Comparison of ENCODE assay signal across 22 cellular contexts in the genomic region with DNA sequence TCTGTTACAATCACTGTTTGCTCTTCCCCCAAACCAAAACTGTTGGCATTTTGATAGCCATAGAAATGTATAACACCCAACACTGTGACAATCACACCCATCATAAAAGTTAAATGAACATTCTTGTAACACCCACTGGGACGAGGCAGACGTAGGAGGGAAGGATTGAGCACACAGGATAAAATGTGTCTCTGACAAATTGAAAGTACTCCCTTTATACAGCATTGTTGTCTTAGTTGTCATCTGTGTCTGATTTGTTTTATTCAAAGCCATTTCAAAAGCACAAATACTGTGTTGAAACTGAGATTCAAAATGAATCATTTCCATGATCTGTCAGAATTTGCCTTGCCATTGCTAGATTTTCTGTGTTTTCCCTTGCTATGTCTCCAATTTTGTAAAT.
DNase-seq lines count a peak whose midpoint lies in the region; ATAC-seq, FAIRE-seq and TF ChIP-seq lines count a peak whose summit lies in the region.
"Had no signal": no experiment of that assay in that cellular context is flagged by ENCODE, and none has a peak within 500 bp of the region (broad histone marks: within the 10 kb centered on the region; RNA-seq: fewer than 3 reads in every experiment).

No MANE protein-coding gene starts in this region.

- no peak for TF ChIP-seq RAD21 in K562 (CRISPR knock-in tag; conservative IDR thresholded peaks at IDR 0.05 in 1 of 2, IDR thresholded peaks at IDR 0.05 in 1 of 2)

- H3K4me2 ChIP-seq in K562 (ENCODE audit: insufficient read depth, low read length): no peak overlapping the region
- H3K4me2 ChIP-seq: GM23338 had no signal

- H3K36me3 ChIP-seq in K562 (ENCODE audit: control insufficient read depth, insufficient read depth, low read length) (no peaks in the 10 kb centered on the region; the same call in 2 of the 3 replicates), subcutaneous abdominal adipose tissue (ENCODE audit: control insufficient read depth in 5 of 5, insufficient read depth in 5 of 5, low read length in 5 of 5) (no peaks in the 10 kb centered on the region)
- H3K36me3 ChIP-seq: BE2C had no signal

- H3K27me3 ChIP-seq in K562 (ENCODE audit: control insufficient read depth in 2 of 2, insufficient read depth in 2 of 2, low read length in 2 of 2) (no peaks in the 10 kb centered on the region), subcutaneous abdominal adipose tissue (ENCODE audit: control insufficient read depth in 5 of 5, insufficient read depth in 4 of 5, low read length in 5 of 5) (no peaks in the 10 kb centered on the region)
- H3K27me3 ChIP-seq: BE2C had no signal

- 36% methylated on average over 2 of the region's 2 CpGs for WGBS in K562 (ENCODE audit: insufficient coverage, low coverage, missing lambda C conversion rate)

- POLR2A ChIA-PET in K562 (lab: Yijun Ruan, JAX): interaction anchor here (1.3 to 2.0 kb wide), 2 partner anchors 13 to 50 kb away, joined by 5 read pairs; no protein-coding TSS in a partner anchor

- TF ChIP-seq CTCF in K562 (IDR thresholded peaks at IDR 0.05 in 2 of 3, conservative IDR thresholded peaks at IDR 0.05 in 1 of 3; ENCODE audit: insufficient read depth in 2 of 3, low read depth in 1 of 3, low read length in 3 of 3): no peak

- CTCF ChIA-PET in K562 (lab: Yijun Ruan, JAX; ENCODE audit: low intra/inter-chr PET ratio): no interaction called here

- no peaks in the 10 kb centered on the region for H4K20me1 ChIP-seq in K562 (replicated peaks; ENCODE audit: control insufficient read depth, insufficient read depth, low read length)

- no TSS peak for BruUV-seq in K562 (replicated peaks; lab: Mats Ljungman, UMichigan)

- H3K4me3 Mint-ChIP-seq in activated T-cell treated with anti-CD3 and anti-CD28 coated beads, Interleukin-2, amount 50 U/mL, for 72 hours: peak overlapping the region; percentile 27 to 63
- H3K4me3 Mint-ChIP-seq: CD8-positive, alpha-beta T cell; GM23338 had no signal

- in situ Hi-C loops in K562 (cut with MboI): no loop called here

- no peak for TF ChIP-seq EP300 in K562 (IDR thresholded peaks at IDR 0.05; ENCODE audit: low read length)

- H3K79me2 ChIP-seq in K562 (ENCODE audit: control insufficient read depth, insufficient read depth, low read length): no peaks in the 10 kb centered on the region; the same call in 2 of the 3 replicates

- peaks cover 9% of the 10 kb centered on the region for H3K4me1 Mint-ChIP-seq in activated T-cell treated with anti-CD3 and anti-CD28 coated beads, Interleukin-2, amount 50 U/mL, for 72 hours (ENCODE audit: low read depth)

- peaks cover 0 to 6% of the 10 kb centered on the region in 2 experiments; a peak in 2 of 5 replicates for H3K4me1 ChIP-seq in K562 (replicated peaks in 1 of 2; ENCODE audit: control insufficient read depth in 2 of 2, insufficient read depth in 2 of 2, low read length in 2 of 2)
- no peaks in the 10 kb centered on the region for H3K4me1 ChIP-seq in subcutaneous abdominal adipose tissue (ENCODE audit: control insufficient read depth in 5 of 5, insufficient read depth in 5 of 5, low read length in 5 of 5)
- H3K4me1 ChIP-seq: BE2C had no signal

- H3K27ac ChIP-seq in K562 (ENCODE audit: extremely low read depth, low read depth, low read length) (no peak overlapping the region), subcutaneous abdominal adipose tissue (ENCODE audit: low read depth, low read length) (no peak overlapping the region)

- H3K4me3 ChIP-seq in K562 (no peak overlapping the region), subcutaneous abdominal adipose tissue (ENCODE audit: low read depth in 1 of 5, low read length in 5 of 5) (peak overlapping the region in 3 of 5 donors; percentile 11 to 38 (median 21))
- H3K4me3 ChIP-seq: GM23338 had no signal

- H3K27ac Mint-ChIP-seq in activated T-cell treated with anti-CD3 and anti-CD28 coated beads, Interleukin-2, amount 50 U/mL, for 72 hours: peak overlapping the region; percentile 25
- H3K27ac Mint-ChIP-seq: CD8-positive, alpha-beta T cell had no signal

- H3K9me3 ChIP-seq in K562 (replicated peaks; ENCODE audit: control insufficient read depth, insufficient read depth, low read depth, low read length) (no peaks in the 10 kb centered on the region), subcutaneous abdominal adipose tissue (ENCODE audit: control insufficient read depth in 5 of 5, low read length in 5 of 5) (no peaks in the 10 kb centered on the region)
- H3K9me3 ChIP-seq: BE2C had no signal

- no peaks in the 10 kb centered on the region for H3K27me3 Mint-ChIP-seq in activated T-cell treated with anti-CD3 and anti-CD28 coated beads, Interleukin-2, amount 50 U/mL, for 72 hours (ENCODE audit: low read depth)

- no peak for FAIRE-seq in K562 (lab: Jason Lieb, UNC)
- FAIRE-seq: A204.1, D721Med, G401.6, GM12892, GM19239 had no signal

- DNase-seq in activated T-cell treated with anti-CD3 and anti-CD28 coated beads, Interleukin-2, amount 50 U/mL, for 72 hours: no peak
- DNase-seq in activated T-cell treated with anti-CD3 and anti-CD28 coated beads for 4 hours: no peak
- DNase-seq in K562 (ENCODE audit: extremely low read depth in 1 of 4, low spot score in 3 of 4): no peak
- peak; percentile 11 for DNase-seq in fibroblast of peridontal ligament (ENCODE audit: extremely low read depth)
- DNase-seq: BE2C; CD8-positive, alpha-beta T cell; DMS79 treated with DMSO at 0.1 percent for 48 hours; MM.1S; NCI-H1105 treated with DMSO at 0.1 percent for 48 hours; NCI-H187; NCI-H69; PC-3 had no signal

- no peaks in the 10 kb centered on the region for H3K9me1 ChIP-seq in K562 (ENCODE audit: control insufficient read depth, insufficient read depth, low read length)

- H3K36me3 Mint-ChIP-seq in activated T-cell treated with anti-CD3 and anti-CD28 coated beads, Interleukin-2, amount 50 U/mL, for 72 hours (ENCODE audit: insufficient read depth in 2 of 2): peaks cover 0 to 1% of the 10 kb centered on the region in 2 donors
- H3K36me3 Mint-ChIP-seq: CD8-positive, alpha-beta T cell had no signal

- no peak overlapping the region for H3K9ac ChIP-seq in K562 (ENCODE audit: insufficient read depth in 1 of 2, low read depth in 2 of 2, low read length in 2 of 2)
- no peak overlapping the region for H3K9ac ChIP-seq in subcutaneous abdominal adipose tissue (ENCODE audit: low read length in 5 of 5)

- peak overlapping the region; percentile 66 for H2AFZ ChIP-seq in K562 (ENCODE audit: low read depth, low read length)
- H2AFZ ChIP-seq: GM23338 had no signal

- TF ChIP-seq POLR2A in K562 (conservative IDR thresholded peaks at IDR 0.05): no peak

- peak; percentile 64 to 94 for ATAC-seq in activated T-cell treated with anti-CD3 and anti-CD28 coated beads, Interleukin-2, amount 50 U/mL, for 72 hours (replicated peaks in 1 of 2)
- ATAC-seq in K562: no peak
- ATAC-seq in HG03521 (IDR thresholded peaks at IDR 0.05; ENCODE audit: unreplicated experiment): no peak
- ATAC-seq in GM19467 (IDR thresholded peaks at IDR 0.05; ENCODE audit: unreplicated experiment): no peak
- ATAC-seq in HG03342 (IDR thresholded peaks at IDR 0.05; ENCODE audit: unreplicated experiment): no peak
- ATAC-seq: CD8-positive, alpha-beta T cell; GM23338; PC-3 had no signal

- intact Hi-C loops in K562 (cut with micrococcal nuclease): no loop called here

- H3K9me3 Mint-ChIP-seq in activated T-cell treated with anti-CD3 and anti-CD28 coated beads, Interleukin-2, amount 50 U/mL, for 72 hours: peaks cover 0 to 1% of the 10 kb centered on the region in 2 donors
- H3K9me3 Mint-ChIP-seq: CD8-positive, alpha-beta T cell; GM23338 had no signal

TF ChIP-seq in K562, 482 proteins besides CTCF, POLR2A, EP300 and RAD21:
- TF ChIP-seq ZNF197 (CRISPR knock-in tag; IDR thresholded peaks at IDR 0.05; ENCODE audit: low read depth) (no peak), ZNF263 (CRISPR knock-in tag; IDR thresholded peaks at IDR 0.05; ENCODE audit: borderline replicate concordance) (no peak), NFRKB (IDR thresholded peaks at IDR 0.05; ENCODE audit: low read depth) (no peak), GTF2E2 (tag; IDR thresholded peaks at IDR 0.05) (no peak), ZFX (CRISPR knock-in tag; IDR thresholded peaks at IDR 0.05) (no peak), SMARCA5 (IDR thresholded peaks at IDR 0.05) (no peak), SIN3A (IDR thresholded peaks at IDR 0.05; ENCODE audit: borderline replicate concordance in 2 of 2, control insufficient read depth in 1 of 2, low read depth in 2 of 2, low read length in 2 of 2) (no peak), ZC3H11A (IDR thresholded peaks at IDR 0.05; ENCODE audit: low read depth, low read length) (no peak), NEUROD1 (IDR thresholded peaks at IDR 0.05; ENCODE audit: borderline replicate concordance, low read depth, low read length, partially characterized antibody) (no peak), HNRNPUL1 (IDR thresholded peaks at IDR 0.05; ENCODE audit: low read length) (no peak), ASH1L (IDR thresholded peaks at IDR 0.05; ENCODE audit: borderline replicate concordance, low read depth, partially characterized antibody) (no peak), RBBP5 (IDR thresholded peaks at IDR 0.05; ENCODE audit: borderline replicate concordance, insufficient read depth, low read length, poor library complexity, severe bottlenecking) (no peak), IRF2 (CRISPR knock-in tag; IDR thresholded peaks at IDR 0.05) (no peak), POU5F1 (IDR thresholded peaks at IDR 0.05; ENCODE audit: borderline replicate concordance, low read depth, low read length, partially characterized antibody) (no peak)
- TF ChIP-seq, protein P1, sequence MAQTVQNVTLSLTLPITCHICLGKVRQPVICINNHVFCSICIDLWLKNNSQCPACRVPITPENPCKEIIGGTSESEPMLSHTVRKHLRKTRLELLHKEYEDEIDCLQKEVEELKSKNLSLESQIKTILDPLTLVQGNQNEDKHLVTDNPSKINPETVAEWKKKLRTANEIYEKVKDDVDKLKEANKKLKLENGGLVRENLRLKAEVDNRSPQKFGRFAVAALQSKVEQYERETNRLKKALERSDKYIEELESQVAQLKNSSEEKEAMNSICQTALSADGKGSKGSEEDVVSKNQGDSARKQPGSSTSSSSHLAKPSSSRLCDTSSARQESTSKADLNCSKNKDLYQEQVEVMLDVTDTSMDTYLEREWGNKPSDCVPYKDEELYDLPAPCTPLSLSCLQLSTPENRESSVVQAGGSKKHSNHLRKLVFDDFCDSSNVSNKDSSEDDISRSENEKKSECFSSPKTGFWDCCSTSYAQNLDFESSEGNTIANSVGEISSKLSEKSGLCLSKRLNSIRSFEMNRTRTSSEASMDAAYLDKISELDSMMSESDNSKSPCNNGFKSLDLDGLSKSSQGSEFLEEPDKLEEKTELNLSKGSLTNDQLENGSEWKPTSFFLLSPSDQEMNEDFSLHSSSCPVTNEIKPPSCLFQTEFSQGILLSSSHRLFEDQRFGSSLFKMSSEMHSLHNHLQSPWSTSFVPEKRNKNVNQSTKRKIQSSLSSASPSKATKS (CRISPR knock-in tag; IDR thresholded peaks at IDR 0.05): no peak

Comparison
In these comparisons a context has a peak if more than half of its experiments do, and no peak if none do; other contexts are left out.
1. ATAC-seq: peak in activated T-cell treated with anti-CD3 and anti-CD28 coated beads, Interleukin-2, amount 50 U/mL, for 72 hours (2 of 2); none in K562 (single experiment), HG03521 (single experiment), GM19467 (single experiment) and HG03342 (single experiment).